Comparison of ENCODE assay signal across 7 cellular contexts in genomic region chr9:69647804-69648203, GRCh38.
"Had no signal": no experiment of that assay in that cellular context is flagged by ENCODE, and none has a peak within 500 bp of the region (broad histone marks: within the 10 kb centered on the region; RNA-seq: fewer than 3 reads in every experiment).

No MANE protein-coding gene starts in this region.

- H3K9me3 ChIP-seq: HAP-1 had no signal

- H3K27ac ChIP-seq: GM23248, HL-60 had no signal

- H3K9ac ChIP-seq: GM23248 had no signal

- H3K4me3 ChIP-seq: GM23248, HAP-1, K562 had no signal

- H2AFZ ChIP-seq: GM23248 had no signal

- DNase-seq: GM23248, GOT3, H7, HFFc6 had no signal
